ENCODE assay signal across 15 cellular contexts in the genomic region with DNA sequence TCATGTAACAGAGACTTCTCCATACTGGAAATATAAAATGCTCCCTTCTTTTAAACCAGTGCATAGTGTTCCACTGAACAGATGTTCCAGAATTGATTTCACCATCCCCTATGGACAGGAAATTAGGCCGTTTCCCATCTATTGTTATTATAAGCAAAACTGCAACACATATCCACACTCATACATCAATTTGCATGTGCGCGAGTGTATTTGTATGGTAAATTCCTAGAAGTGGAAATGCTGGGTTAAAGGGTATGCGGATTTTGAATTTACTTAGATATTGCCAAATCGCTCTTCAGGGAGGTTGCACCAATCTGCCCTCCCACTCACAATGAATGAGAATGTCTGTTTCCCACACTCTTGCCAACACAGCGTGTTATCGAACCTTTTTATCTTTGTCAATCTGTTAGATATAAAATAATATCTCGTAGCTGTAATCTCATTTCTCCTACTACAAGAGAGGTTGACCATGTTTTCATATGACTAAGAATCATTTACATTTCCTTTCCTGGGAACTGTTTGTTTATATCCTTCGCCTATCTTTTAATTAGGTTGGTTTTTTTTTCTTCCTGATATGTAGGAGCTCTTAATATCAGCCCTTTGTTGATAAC. TPM values are rescaled to one million over a fixed set of nuclear protein-coding genes. Genes with fewer than 3 reads are reported as not detected.
A peak's percentile ranks its signal among the peaks of the same experiment; 100 is the strongest.
DNase-seq lines count a peak whose midpoint lies in the region; FAIRE-seq and TF ChIP-seq lines count a peak whose summit lies in the region.
"Had no signal": no experiment of that assay in that cellular context is flagged by ENCODE, and none has a peak within 500 bp of the region (broad histone marks: within the 10 kb centered on the region; RNA-seq: fewer than 3 reads in every experiment).

No MANE protein-coding gene starts in this region.

- intact Hi-C loops in activated CD4-positive, alpha-beta T cell treated with anti-CD3 and anti-CD28 coated beads, Interleukin-2, amount 10 ng/mL, durations not matched to agents 24 days and 14 days (cut with micrococcal nuclease), result no loop called here
- intact Hi-C loops in left ventricle myocardium inferior (cut with micrococcal nuclease), result loop anchor here (10.0 kb wide), 1 partner anchor 502 kb away; no protein-coding TSS in a partner anchor

- H3K27me3 Mint-ChIP-seq in nephron progenitor cell (ENCODE audit: low read depth, poor library complexity), result peaks cover 63% of the 10 kb centered on the region
- H3K27me3 Mint-ChIP-seq in activated CD4-positive, alpha-beta T cell treated with anti-CD3 and anti-CD28 coated beads, Interleukin-2, amount 10 ng/mL, durations not matched to agents 24 days and 14 days, result peaks cover 48% of the 10 kb centered on the region

- H3K27me3 ChIP-seq in left ventricle myocardium inferior (ENCODE audit: low read depth), result peaks cover 25% of the 10 kb centered on the region

- peaks cover 14% of the 10 kb centered on the region for H3K4me1 ChIP-seq in left ventricle myocardium inferior

- H3K4me3 Mint-ChIP-seq in nephron progenitor cell, result peak overlapping the region; percentile 19
- H3K4me3 Mint-ChIP-seq in activated CD4-positive, alpha-beta T cell treated with anti-CD3 and anti-CD28 coated beads, Interleukin-2, amount 10 ng/mL, durations not matched to agents 24 days and 14 days, result no peak overlapping the region
- H3K4me3 Mint-ChIP-seq: H9 had no signal

- no peak overlapping the region for H3K27ac Mint-ChIP-seq in nephron progenitor cell
- H3K27ac Mint-ChIP-seq in activated CD4-positive, alpha-beta T cell treated with anti-CD3 and anti-CD28 coated beads, Interleukin-2, amount 10 ng/mL, durations not matched to agents 24 days and 14 days, result no peak overlapping the region
- H3K27ac Mint-ChIP-seq: H9 had no signal

- H3K9me3 ChIP-seq in left ventricle myocardium inferior (replicated peaks), result no peaks in the 10 kb centered on the region
- H3K9me3 ChIP-seq: BLaER1 had no signal

- H3K4me3 ChIP-seq in NB4 (ENCODE audit: low read depth, low read length) (no peak overlapping the region), choroid plexus epithelial cell (ENCODE audit: low read depth, low read length) (no peak overlapping the region), left ventricle myocardium inferior (no peak overlapping the region)
- H3K4me3 ChIP-seq: BLaER1 had no signal

- H3K27ac ChIP-seq in left ventricle myocardium inferior (replicated peaks), result no peak overlapping the region
- H3K27ac ChIP-seq: BLaER1 had no signal

- DNase-seq in DMS 273 (lab: John Stamatoyannopoulos, UW; ENCODE audit: unreplicated experiment) (peak; percentile 44), NB4 (ENCODE audit: low read depth) (peak; percentile 33), choroid plexus epithelial cell (ENCODE audit: low read depth) (peak; percentile 14), nephron progenitor cell (no peak), left ventricle myocardium inferior (no peak), GM12891 (ENCODE audit: insufficient read length, low spot score) (no peak), hypothalamus (lab: John Stamatoyannopoulos, UW) (no peak)
- DNase-seq in activated CD4-positive, alpha-beta T cell treated with anti-CD3 and anti-CD28 coated beads, Interleukin-2, amount 10 ng/mL, durations not matched to agents 24 days and 14 days, result no peak
- DNase-seq: H9, NCI-H1048, NCI-H146, NCI-H2081 had no signal

- TF ChIP-seq POLR2A in NB4 (IDR thresholded peaks at IDR 0.05; ENCODE audit: extremely low read depth, insufficient read length), result no peak
- no peak for TF ChIP-seq POLR2A in GM12891 (IDR thresholded peaks at IDR 0.05; ENCODE audit: low read depth, low read length)

- no peaks in the 10 kb centered on the region for H3K36me3 ChIP-seq in left ventricle myocardium inferior
- H3K36me3 ChIP-seq: BLaER1 had no signal

- no peaks in the 10 kb centered on the region for H3K36me3 Mint-ChIP-seq in nephron progenitor cell (ENCODE audit: low read depth)
- H3K36me3 Mint-ChIP-seq in activated CD4-positive, alpha-beta T cell treated with anti-CD3 and anti-CD28 coated beads, Interleukin-2, amount 10 ng/mL, durations not matched to agents 24 days and 14 days (ENCODE audit: low read depth), result no peaks in the 10 kb centered on the region

- FAIRE-seq in GM12891 (lab: Jason Lieb, UNC), result no peak

- H3K9me3 Mint-ChIP-seq in nephron progenitor cell, result no peaks in the 10 kb centered on the region
- H3K9me3 Mint-ChIP-seq in activated CD4-positive, alpha-beta T cell treated with anti-CD3 and anti-CD28 coated beads, Interleukin-2, amount 10 ng/mL, durations not matched to agents 24 days and 14 days, result no peaks in the 10 kb centered on the region
- H3K9me3 Mint-ChIP-seq: H9 had no signal

- TF ChIP-seq CTCF in NB4 (IDR thresholded peaks at IDR 0.05; ENCODE audit: low read depth, low read length), result no peak
- no peak for TF ChIP-seq CTCF in choroid plexus epithelial cell (conservative IDR thresholded peaks at IDR 0.05; ENCODE audit: low read depth, low read length)
- TF ChIP-seq CTCF in nephron progenitor cell (IDR thresholded peaks at IDR 0.05), result no peak
- no peak for TF ChIP-seq CTCF in left ventricle myocardium inferior (IDR thresholded peaks at IDR 0.05; ENCODE audit: borderline replicate concordance)

- no peaks in the 10 kb centered on the region for H3K4me1 Mint-ChIP-seq in nephron progenitor cell
- H3K4me1 Mint-ChIP-seq in activated CD4-positive, alpha-beta T cell treated with anti-CD3 and anti-CD28 coated beads, Interleukin-2, amount 10 ng/mL, durations not matched to agents 24 days and 14 days, result no peaks in the 10 kb centered on the region

TF ChIP-seq in GM12891, 5 proteins besides CTCF, POLR2A, EP300 and RAD21:
- TF ChIP-seq SPI1 (IDR thresholded peaks at IDR 0.05; ENCODE audit: low read depth, low read length), result no peak
- no peak for TF ChIP-seq TAF1 (IDR thresholded peaks at IDR 0.05; ENCODE audit: low read depth, low read length)
- TF ChIP-seq PAX5 (IDR thresholded peaks at IDR 0.05; ENCODE audit: insufficient read depth, low read length, severe bottlenecking), result no peak
- no peak for TF ChIP-seq POLR2AphosphoS5 (IDR thresholded peaks at IDR 0.05; ENCODE audit: low read depth, low read length)
- no peak for TF ChIP-seq POU2F2 (IDR thresholded peaks at IDR 0.05; ENCODE audit: low read depth, low read length)

RNA-seq across cellular contexts. Expression of gene LHX2, which starts 35.6 kb away (rescaled TPM):
- total RNA-seq in activated CD4-positive, alpha-beta T cell treated with anti-CD3 and anti-CD28 coated beads, Interleukin-2, amount 10 ng/mL, durations not matched to agents 24 days and 14 days, result not detected in 2 replicates
- total RNA-seq in left ventricle myocardium inferior, result not detected
- polyA plus RNA-seq in GM12891 (2012; ENCODE audit: low read depth, missing spikeins), result 4.1 TPM
- total RNA-seq: H9, SK-MEL-5 had no signal
- polyA plus RNA-seq: AG04450 had no signal

Comparison
In these comparisons a context has a peak if more than half of its experiments do, and no peak if none do; other contexts are left out.
1. DNase-seq: peak in DMS 273 (single experiment), NB4 (single experiment) and choroid plexus epithelial cell (single experiment); none in nephron progenitor cell (single experiment), activated CD4-positive, alpha-beta T cell treated with anti-CD3 and anti-CD28 coated beads, Interleukin-2, amount 10 ng/mL, durations not matched to agents 24 days and 14 days (single experiment), left ventricle myocardium inferior (single experiment), GM12891 (single experiment) and hypothalamus (0 of 51).